In genomic region chr22:33889748-33890147, GRCh38 we compare ENCODE assay signal across 31 cellular contexts. TPM values are rescaled to one million over a fixed set of nuclear protein-coding genes. Genes with fewer than 3 reads are reported as not detected.
A peak's percentile ranks its signal among the peaks of the same experiment; 100 is the strongest.
DNase-seq lines count a peak whose midpoint lies in the region; ATAC-seq, FAIRE-seq and TF ChIP-seq lines count a peak whose summit lies in the region.
"Had no signal": no experiment of that assay in that cellular context is flagged by ENCODE, and none has a peak within 500 bp of the region (broad histone marks: within the 10 kb centered on the region; RNA-seq: fewer than 3 reads in every experiment).

No MANE protein-coding gene starts in this region.

- H3K27ac Mint-ChIP-seq in natural killer cell = no peak overlapping the region
- H3K27ac Mint-ChIP-seq in CD4-positive, alpha-beta memory T cell = no peak overlapping the region
- H3K27ac Mint-ChIP-seq: activated CD4-positive, alpha-beta T cell treated with anti-CD3 and anti-CD28 coated beads, Interleukin-2, amount 10 ng/mL, durations not matched to agents 7 days and 5 days; activated naive CD8-positive, alpha-beta T cell had no signal

- peaks cover 9 to 13% of the 10 kb centered on the region in 2 donors for H3K4me1 Mint-ChIP-seq in natural killer cell
- no peaks in the 10 kb centered on the region for H3K4me1 Mint-ChIP-seq in CD4-positive, alpha-beta memory T cell
- H3K4me1 Mint-ChIP-seq: activated CD4-positive, alpha-beta T cell treated with anti-CD3 and anti-CD28 coated beads, Interleukin-2, amount 10 ng/mL, durations not matched to agents 7 days and 5 days had no signal

- peaks cover 0 to 12% (median 0%) of the 10 kb centered on the region in 11 experiments; a peak in 3 of 22 replicates for H3K36me3 ChIP-seq in BLaER1 treated with 17β-estradiol and CSF1 and Interleukin-3, amounts not matched to agents 10 nM and 100 nM
- H3K36me3 ChIP-seq in Peyer's patch (no peaks in the 10 kb centered on the region), spleen (no peaks in the 10 kb centered on the region)
- no peaks in the 10 kb centered on the region for H3K36me3 ChIP-seq in CD4-positive, alpha-beta memory T cell (ENCODE audit: insufficient read depth, low read length)
- H3K36me3 ChIP-seq: gastroesophageal sphincter, right lobe of liver, SJSA1, tibial nerve, WERI-Rb-1 had no signal

- peak overlapping the region in 6 of 11 experiments; percentile 14 to 52 (median 26); a peak in 5 of 22 replicates for H3K9ac ChIP-seq in BLaER1 treated with 17β-estradiol and CSF1 and Interleukin-3, amounts not matched to agents 10 nM and 100 nM

- peak; percentile 81 for FAIRE-seq in GM19239 (lab: Jason Lieb, UNC)
- FAIRE-seq: bronchial epithelial cell, colon, H54 had no signal

- intact Hi-C loops in natural killer cell (cut with micrococcal nuclease) = no loop called here
- intact Hi-C loops in spleen (cut with DNase I; ENCODE audit: low total_unique reads) = no loop called here
- intact Hi-C loops in CD4-positive, alpha-beta memory T cell (cut with micrococcal nuclease) = no loop called here

- H3K4me3 Mint-ChIP-seq in natural killer cell = peak overlapping the region; percentile 43
- no peak overlapping the region for H3K4me3 Mint-ChIP-seq in CD4-positive, alpha-beta memory T cell
- H3K4me3 Mint-ChIP-seq: activated CD4-positive, alpha-beta T cell treated with anti-CD3 and anti-CD28 coated beads, Interleukin-2, amount 10 ng/mL, durations not matched to agents 7 days and 5 days; activated naive CD8-positive, alpha-beta T cell had no signal

- H3K4me3 ChIP-seq in BLaER1 treated with 17β-estradiol and CSF1 and Interleukin-3, amounts not matched to agents 10 nM and 100 nM = peak overlapping the region in 6 of 10 experiments; percentile 12 to 46 (median 22); a peak in 5 of 20 replicates
- H3K4me3 ChIP-seq in Peyer's patch (no peak overlapping the region), spleen (no peak overlapping the region)
- H3K4me3 ChIP-seq in CD4-positive, alpha-beta memory T cell (ENCODE audit: low read length in 2 of 2) = no peak overlapping the region
- H3K4me3 ChIP-seq: gastroesophageal sphincter, right lobe of liver, SJSA1, tibial nerve had no signal

- peaks cover 47 to 92% (median 72%) of the 10 kb centered on the region in 10 experiments for H3K4me1 ChIP-seq in BLaER1 treated with 17β-estradiol and CSF1 and Interleukin-3, amounts not matched to agents 10 nM and 100 nM
- peaks cover 0 to 5% (median 0%) of the 10 kb centered on the region in 4 donors for H3K4me1 ChIP-seq in Peyer's patch
- H3K4me1 ChIP-seq in spleen = peaks cover 0 to 33% (median 14%) of the 10 kb centered on the region in 6 donors
- H3K4me1 ChIP-seq in CD4-positive, alpha-beta memory T cell (ENCODE audit: insufficient read depth, low read length) = no peaks in the 10 kb centered on the region
- H3K4me1 ChIP-seq: SJSA1 had no signal

- POLR2A ChIA-PET in CD4-positive, alpha-beta memory T cell (lab: Charles Lee; ENCODE audit: partially characterized antibody) = no interaction called here

- H3K27me3 ChIP-seq in BLaER1 treated with 17β-estradiol and CSF1 and Interleukin-3, amounts not matched to agents 10 nM and 100 nM = no peaks in the 10 kb centered on the region
- no peaks in the 10 kb centered on the region for H3K27me3 ChIP-seq in Peyer's patch
- H3K27me3 ChIP-seq in spleen (replicated peaks in 1 of 7) = no peaks in the 10 kb centered on the region
- no peaks in the 10 kb centered on the region for H3K27me3 ChIP-seq in CD4-positive, alpha-beta memory T cell (ENCODE audit: insufficient read depth, low read length)
- H3K27me3 ChIP-seq: gastroesophageal sphincter, right lobe of liver, SJSA1, tibial nerve had no signal

- peaks cover 0 to 12% (median 4%) of the 10 kb centered on the region in 11 experiments; a peak in 8 of 22 replicates for H3K9me3 ChIP-seq in BLaER1 treated with 17β-estradiol and CSF1 and Interleukin-3, amounts not matched to agents 10 nM and 100 nM (replicated peaks in 1 of 11)
- no peaks in the 10 kb centered on the region for H3K9me3 ChIP-seq in Peyer's patch
- peaks cover 0 to 2% (median 0%) of the 10 kb centered on the region in 8 donors for H3K9me3 ChIP-seq in spleen
- no peaks in the 10 kb centered on the region for H3K9me3 ChIP-seq in CD4-positive, alpha-beta memory T cell (ENCODE audit: control insufficient read depth in 1 of 2, low read length in 2 of 2)
- H3K9me3 ChIP-seq: gastroesophageal sphincter, right lobe of liver, SJSA1, tibial nerve had no signal

- peaks cover 0 to 8% of the 10 kb centered on the region in 2 donors for H3K27me3 Mint-ChIP-seq in natural killer cell (ENCODE audit: low read depth in 2 of 2)
- H3K27me3 Mint-ChIP-seq in CD4-positive, alpha-beta memory T cell = no peaks in the 10 kb centered on the region
- H3K27me3 Mint-ChIP-seq: activated CD4-positive, alpha-beta T cell treated with anti-CD3 and anti-CD28 coated beads, Interleukin-2, amount 10 ng/mL, durations not matched to agents 7 days and 5 days; activated naive CD8-positive, alpha-beta T cell had no signal

- peaks cover 2% of the 10 kb centered on the region in 2 donors for H3K9me3 Mint-ChIP-seq in natural killer cell
- peaks cover 0 to 8% (median 1%) of the 10 kb centered on the region in 8 donors for H3K9me3 Mint-ChIP-seq in CD4-positive, alpha-beta memory T cell

- H3K4me2 ChIP-seq in BLaER1 treated with 17β-estradiol and CSF1 and Interleukin-3, amounts not matched to agents 10 nM and 100 nM = peak overlapping the region; percentile 67 to 93 (median 87)

- TF ChIP-seq POLR2A in Peyer's patch (IDR thresholded peaks at IDR 0.05) (no peak), spleen (IDR thresholded peaks at IDR 0.05) (no peak)

- no peak for TF ChIP-seq CTCF in Peyer's patch (IDR thresholded peaks at IDR 0.05)
- TF ChIP-seq CTCF in natural killer cell (IDR thresholded peaks at IDR 0.05) = no peak
- TF ChIP-seq CTCF in spleen (IDR thresholded peaks at IDR 0.05 in 8 of 11, conservative IDR thresholded peaks at IDR 0.05 in 3 of 11) = no peak

- peak overlapping the region in 8 of 11 experiments; percentile 12 to 67 (median 46); a peak in 12 of 22 replicates for H3K27ac ChIP-seq in BLaER1 treated with 17β-estradiol and CSF1 and Interleukin-3, amounts not matched to agents 10 nM and 100 nM
- H3K27ac ChIP-seq in Peyer's patch = no peak overlapping the region
- no peak overlapping the region for H3K27ac ChIP-seq in spleen
- H3K27ac ChIP-seq in CD4-positive, alpha-beta memory T cell (ENCODE audit: low read depth, low read length) = no peak overlapping the region
- H3K27ac ChIP-seq: gastroesophageal sphincter, right lobe of liver, SJSA1, tibial nerve, WERI-Rb-1 had no signal

- DNase-seq in GM19239 (ENCODE audit: insufficient read length, low spot score) (no peak), Peyer's patch (peak in 2 of 3 donors; percentile 49 to 52), natural killer cell (no peak), spleen (no peak), NCI-H748 treated with DMSO at 0.1 percent for 48 hours (lab: John Stamatoyannopoulos, UW) (no peak)
- DNase-seq in CD4-positive, alpha-beta memory T cell = no peak
- DNase-seq: activated CD4-positive, alpha-beta T cell treated with anti-CD3 and anti-CD28 coated beads, Interleukin-2, amount 10 ng/mL, durations not matched to agents 7 days and 5 days; activated effector memory CD4-positive, alpha-beta T cell treated with Interleukin-2 at 50 U/mL for 16 hours; anterior cingulate cortex; DMS 273 treated with DMSO at 0.1 percent for 48 hours; effector CD4-positive, alpha-beta T cell; hypothalamus; left colon; NCI-H1105; NCI-H2081; NCI-H226; NCI-H526 treated with DMSO at 0.1 percent for 48 hours; right lobe of liver; stimulated activated CD4-positive, alpha-beta T cell treated with anti-CD3 and anti-CD28 coated beads, Interleukin-12 subunit alpha, Interleukin-12 subunit beta, amount 100 ng/mL, for 4 hours; stimulated activated CD4-positive, alpha-beta T cell treated with anti-CD3 and anti-CD28 coated beads, Interleukin-2, amount 100 ng/mL, for 48 hours; T1000; WERI-Rb-1 had no signal

- H3K36me3 Mint-ChIP-seq in natural killer cell = no peaks in the 10 kb centered on the region
- no peaks in the 10 kb centered on the region for H3K36me3 Mint-ChIP-seq in CD4-positive, alpha-beta memory T cell
- H3K36me3 Mint-ChIP-seq: activated naive CD8-positive, alpha-beta T cell had no signal

- ATAC-seq in natural killer cell (peak in 1 of 3 donors; percentile 43), GM21447 (IDR thresholded peaks at IDR 0.05; ENCODE audit: unreplicated experiment) (no peak)
- ATAC-seq: gastroesophageal sphincter, left colon, right lobe of liver had no signal

- CTCF ChIA-PET in CD4-positive, alpha-beta memory T cell (lab: Charles Lee; ENCODE audit: partially characterized antibody) = no interaction called here

- peaks cover 4 to 89% (median 81%) of the 10 kb centered on the region in 11 experiments; a peak in 16 of 22 replicates for H4K20me1 ChIP-seq in BLaER1 treated with 17β-estradiol and CSF1 and Interleukin-3, amounts not matched to agents 10 nM and 100 nM

- WGBS in spleen, 5 donors = 59 to 78% (median 66%) methylated on average over 5 of the region's 5 CpGs

RNA-seq across cellular contexts. Expression of gene LARGE1, which starts 30.5 kb away (rescaled TPM):
- total RNA-seq in Peyer's patch = 100 to 1,000 TPM in 2 of 4 donors, 10 to 100 TPM in 2; 78.1 to 156 (median 104) TPM
- 10 to 100 TPM in 1 of 3 donors, 1 to 10 TPM in 2; 2.6 to 11.6 (median 4.1) TPM for total RNA-seq in natural killer cell
- total RNA-seq in spleen = 10 to 100 TPM; 18.8 to 35.8 (median 33.5) TPM
- 1 to 10 TPM; 1.9 to 4.2 (median 2.0) TPM for polyA plus RNA-seq in spleen
- 1 to 10 TPM; 1.0 to 1.1 TPM for total RNA-seq in CD4-positive, alpha-beta memory T cell
- under 1 TPM in 1 of 2 donors, not detected in 1; 0.06 TPM for polyA plus RNA-seq in CD4-positive, alpha-beta memory T cell

Comparison
In these comparisons a context has a peak if more than half of its experiments do, and no peak if none do; other contexts are left out.
1. H3K27ac ChIP-seq: peak in BLaER1 treated with 17β-estradiol and CSF1 and Interleukin-3, amounts not matched to agents 10 nM and 100 nM (8 of 11); none in Peyer's patch (0 of 4), spleen (0 of 8) and CD4-positive, alpha-beta memory T cell (single experiment).
2. H3K4me3 ChIP-seq: peak in BLaER1 treated with 17β-estradiol and CSF1 and Interleukin-3, amounts not matched to agents 10 nM and 100 nM (6 of 10); none in Peyer's patch (0 of 4), spleen (0 of 8) and CD4-positive, alpha-beta memory T cell (0 of 2).
3. DNase-seq: peak in Peyer's patch (2 of 3); none in GM19239 (single experiment), natural killer cell (single experiment), spleen (single experiment), CD4-positive, alpha-beta memory T cell (0 of 5) and NCI-H748 treated with DMSO at 0.1 percent for 48 hours (single experiment).